ENCODE assay signal across 1 cellular context in genomic region chr1:166988976-166989515, GRCh38.
TF ChIP-seq lines count a peak whose summit lies in the region.

MAEL (plus strand) TSS chr1:166989280; CDS start chr1:166989353, 73 bp downstream.

TF ChIP-seq in GM23338, 12 proteins besides CTCF, POLR2A, EP300 and RAD21 (continued from another document):
- TF ChIP-seq, protein P1, sequence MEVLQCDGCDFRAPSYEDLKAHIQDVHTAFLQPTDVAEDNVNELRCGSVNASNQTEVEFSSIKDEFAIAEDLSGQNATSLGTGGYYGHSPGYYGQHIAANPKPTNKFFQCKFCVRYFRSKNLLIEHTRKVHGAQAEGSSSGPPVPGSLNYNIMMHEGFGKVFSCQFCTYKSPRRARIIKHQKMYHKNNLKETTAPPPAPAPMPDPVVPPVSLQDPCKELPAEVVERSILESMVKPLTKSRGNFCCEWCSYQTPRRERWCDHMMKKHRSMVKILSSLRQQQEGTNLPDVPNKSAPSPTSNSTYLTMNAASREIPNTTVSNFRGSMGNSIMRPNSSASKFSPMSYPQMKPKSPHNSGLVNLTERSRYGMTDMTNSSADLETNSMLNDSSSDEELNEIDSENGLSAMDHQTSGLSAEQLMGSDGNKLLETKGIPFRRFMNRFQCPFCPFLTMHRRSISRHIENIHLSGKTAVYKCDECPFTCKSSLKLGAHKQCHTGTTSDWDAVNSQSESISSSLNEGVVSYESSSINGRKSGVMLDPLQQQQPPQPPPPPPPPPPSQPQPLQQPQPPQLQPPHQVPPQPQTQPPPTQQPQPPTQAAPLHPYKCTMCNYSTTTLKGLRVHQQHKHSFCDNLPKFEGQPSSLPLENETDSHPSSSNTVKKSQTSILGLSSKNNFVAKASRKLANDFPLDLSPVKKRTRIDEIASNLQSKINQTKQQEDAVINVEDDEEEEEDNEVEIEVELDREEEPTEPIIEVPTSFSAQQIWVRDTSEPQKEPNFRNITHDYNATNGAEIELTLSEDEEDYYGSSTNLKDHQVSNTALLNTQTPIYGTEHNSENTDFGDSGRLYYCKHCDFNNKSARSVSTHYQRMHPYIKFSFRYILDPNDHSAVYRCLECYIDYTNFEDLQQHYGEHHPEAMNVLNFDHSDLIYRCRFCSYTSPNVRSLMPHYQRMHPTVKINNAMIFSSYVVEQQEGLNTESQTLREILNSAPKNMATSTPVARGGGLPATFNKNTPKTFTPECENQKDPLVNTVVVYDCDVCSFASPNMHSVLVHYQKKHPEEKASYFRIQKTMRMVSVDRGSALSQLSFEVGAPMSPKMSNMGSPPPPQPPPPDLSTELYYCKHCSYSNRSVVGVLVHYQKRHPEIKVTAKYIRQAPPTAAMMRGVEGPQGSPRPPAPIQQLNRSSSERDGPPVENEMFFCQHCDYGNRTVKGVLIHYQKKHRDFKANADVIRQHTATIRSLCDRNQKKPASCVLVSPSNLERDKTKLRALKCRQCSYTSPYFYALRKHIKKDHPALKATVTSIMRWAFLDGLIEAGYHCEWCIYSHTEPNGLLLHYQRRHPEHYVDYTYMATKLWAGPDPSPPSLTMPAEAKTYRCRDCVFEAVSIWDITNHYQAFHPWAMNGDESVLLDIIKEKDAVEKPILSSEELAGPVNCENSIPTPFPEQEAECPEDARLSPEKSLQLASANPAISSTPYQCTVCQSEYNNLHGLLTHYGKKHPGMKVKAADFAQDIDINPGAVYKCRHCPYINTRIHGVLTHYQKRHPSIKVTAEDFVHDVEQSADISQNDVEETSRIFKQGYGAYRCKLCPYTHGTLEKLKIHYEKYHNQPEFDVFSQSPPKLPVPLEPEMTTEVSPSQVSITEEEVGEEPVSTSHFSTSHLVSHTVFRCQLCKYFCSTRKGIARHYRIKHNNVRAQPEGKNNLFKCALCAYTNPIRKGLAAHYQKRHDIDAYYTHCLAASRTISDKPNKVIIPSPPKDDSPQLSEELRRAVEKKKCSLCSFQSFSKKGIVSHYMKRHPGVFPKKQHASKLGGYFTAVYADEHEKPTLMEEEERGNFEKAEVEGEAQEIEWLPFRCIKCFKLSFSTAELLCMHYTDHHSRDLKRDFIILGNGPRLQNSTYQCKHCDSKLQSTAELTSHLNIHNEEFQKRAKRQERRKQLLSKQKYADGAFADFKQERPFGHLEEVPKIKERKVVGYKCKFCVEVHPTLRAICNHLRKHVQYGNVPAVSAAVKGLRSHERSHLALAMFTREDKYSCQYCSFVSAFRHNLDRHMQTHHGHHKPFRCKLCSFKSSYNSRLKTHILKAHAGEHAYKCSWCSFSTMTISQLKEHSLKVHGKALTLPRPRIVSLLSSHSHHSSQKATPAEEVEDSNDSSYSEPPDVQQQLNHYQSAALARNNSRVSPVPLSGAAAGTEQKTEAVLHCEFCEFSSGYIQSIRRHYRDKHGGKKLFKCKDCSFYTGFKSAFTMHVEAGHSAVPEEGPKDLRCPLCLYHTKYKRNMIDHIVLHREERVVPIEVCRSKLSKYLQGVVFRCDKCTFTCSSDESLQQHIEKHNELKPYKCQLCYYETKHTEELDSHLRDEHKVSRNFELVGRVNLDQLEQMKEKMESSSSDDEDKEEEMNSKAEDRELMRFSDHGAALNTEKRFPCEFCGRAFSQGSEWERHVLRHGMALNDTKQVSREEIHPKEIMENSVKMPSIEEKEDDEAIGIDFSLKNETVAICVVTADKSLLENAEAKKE (CRISPR knock-in tag; IDR thresholded peaks at IDR 0.05): no peak
- TF ChIP-seq ZNF331 (CRISPR knock-in tag; IDR thresholded peaks at IDR 0.05; ENCODE audit: low read depth): no peak
- no peak for TF ChIP-seq POLR2AphosphoS5 (IDR thresholded peaks at IDR 0.05; ENCODE audit: low read depth)
- TF ChIP-seq JUNB (IDR thresholded peaks at IDR 0.05; ENCODE audit: unreplicated experiment): no peak
- no peak for TF ChIP-seq CREB1 (CRISPR knock-in tag; IDR thresholded peaks at IDR 0.05; ENCODE audit: low read depth)
